ENCODE assay signal across 9 cellular contexts in genomic region chr13:23427342-23428182, GRCh38. TPM values are rescaled to one million over a fixed set of nuclear protein-coding genes. Genes with fewer than 3 reads are reported as not detected.
DNase-seq lines count a peak whose midpoint lies in the region; ATAC-seq, FAIRE-seq and TF ChIP-seq lines count a peak whose summit lies in the region.
"Had no signal": no experiment of that assay in that cellular context is flagged by ENCODE, and none has a peak within 500 bp of the region (broad histone marks: within the 10 kb centered on the region; RNA-seq: fewer than 3 reads in every experiment).

No MANE protein-coding gene starts in this region.

- WGBS in K562 (ENCODE audit: insufficient coverage, low coverage, missing lambda C conversion rate) = 27% methylated on average over 9 of the region's 12 CpGs
- WGBS in right cardiac atrium = 36% methylated on average over 12 of the region's 12 CpGs

- H3K9ac ChIP-seq in K562 (ENCODE audit: insufficient read depth in 1 of 2, low read depth in 2 of 2, low read length in 2 of 2) (no peak overlapping the region), skeletal muscle satellite cell (ENCODE audit: low read depth, low read length) (peak overlapping the region; percentile 77), kidney (ENCODE audit: low read length in 2 of 2) (no peak overlapping the region)

- no peaks in the 10 kb centered on the region for H3K36me3 ChIP-seq in K562 (ENCODE audit: control insufficient read depth, insufficient read depth, low read length)
- peaks cover 8% of the 10 kb centered on the region for H3K36me3 ChIP-seq in skeletal muscle satellite cell (ENCODE audit: insufficient read depth, low read length)
- no peaks in the 10 kb centered on the region for H3K36me3 ChIP-seq in kidney (ENCODE audit: control insufficient read depth in 1 of 2, insufficient read depth in 2 of 2, low read length in 2 of 2)

- peak overlapping the region; percentile 65 for H2AFZ ChIP-seq in K562 (ENCODE audit: low read depth, low read length)

- intact Hi-C loops in K562 (cut with micrococcal nuclease) = no loop called here
- intact Hi-C loops in right cardiac atrium (cut with DNase I) = no loop called here
- intact Hi-C loops in kidney (cut with DNase I) = no loop called here

- no peak for TF ChIP-seq POLR2A in K562 (conservative IDR thresholded peaks at IDR 0.05)

- H4K20me1 ChIP-seq in K562 (replicated peaks; ENCODE audit: control insufficient read depth, insufficient read depth, low read length) = no peaks in the 10 kb centered on the region

- no peaks in the 10 kb centered on the region for H3K9me3 ChIP-seq in K562 (replicated peaks; ENCODE audit: control insufficient read depth, insufficient read depth, low read depth, low read length)
- H3K9me3 ChIP-seq in right cardiac atrium (ENCODE audit: control insufficient read depth, low read length) = no peaks in the 10 kb centered on the region
- no peaks in the 10 kb centered on the region for H3K9me3 ChIP-seq in skeletal muscle satellite cell (replicated peaks; ENCODE audit: low read length)
- H3K9me3 ChIP-seq in kidney (ENCODE audit: control insufficient read depth in 1 of 2, low read length in 2 of 2) = no peaks in the 10 kb centered on the region

- POLR2A ChIA-PET in K562 (lab: Yijun Ruan, JAX) = no interaction called here

- H3K4me2 ChIP-seq in K562 (ENCODE audit: insufficient read depth, low read length) (peak overlapping the region; percentile 37; the same call in 1 of the 2 replicates), skeletal muscle satellite cell (ENCODE audit: low read length) (peak overlapping the region; percentile 78)

- TF ChIP-seq CTCF in K562 (IDR thresholded peaks at IDR 0.05 in 2 of 3, conservative IDR thresholded peaks at IDR 0.05 in 1 of 3; ENCODE audit: insufficient read depth in 2 of 3, low read depth in 1 of 3, low read length in 3 of 3) = no peak
- no peak for TF ChIP-seq CTCF in kidney (IDR thresholded peaks at IDR 0.05; ENCODE audit: borderline replicate concordance, extremely low read depth, insufficient read depth)

- in situ Hi-C loops in K562 (cut with MboI) = no loop called here

- CTCF ChIA-PET in K562 (lab: Yijun Ruan, JAX; ENCODE audit: low intra/inter-chr PET ratio) = no interaction called here

- peak; percentile 97 for DNase-seq in HCEC 1CT
- DNase-seq in K562 (ENCODE audit: extremely low read depth in 1 of 4, low spot score in 3 of 4) = no peak
- DNase-seq in right cardiac atrium = peak; percentile 43 to 64 (median 57)
- DNase-seq in C1 segment of cervical spinal cord (lab: John Stamatoyannopoulos, UW) = no peak
- no peak for DNase-seq in kidney
- DNase-seq: amygdala had no signal

- no peaks in the 10 kb centered on the region for H3K9me1 ChIP-seq in K562 (ENCODE audit: control insufficient read depth, insufficient read depth, low read length)

- BruUV-seq in K562 (replicated peaks; lab: Mats Ljungman, UMichigan) = no TSS peak

- H3K27me3 ChIP-seq in K562 (ENCODE audit: control insufficient read depth in 2 of 2, insufficient read depth in 2 of 2, low read length in 2 of 2) (no peaks in the 10 kb centered on the region), right cardiac atrium (ENCODE audit: control insufficient read depth, insufficient read depth) (no peaks in the 10 kb centered on the region), skeletal muscle satellite cell (ENCODE audit: control insufficient read depth, insufficient read depth, low read length) (no peaks in the 10 kb centered on the region)

- H3K27ac ChIP-seq in K562 (ENCODE audit: extremely low read depth, low read depth, low read length) = no peak overlapping the region
- H3K27ac ChIP-seq in right cardiac atrium (ENCODE audit: low read length) = peak overlapping the region; percentile 66
- H3K27ac ChIP-seq in kidney (ENCODE audit: low read depth in 2 of 2, low read length in 2 of 2) = no peak overlapping the region

- no peak for ATAC-seq in K562
- ATAC-seq in right cardiac atrium = peak; percentile 77 to 84
- ATAC-seq in GM21515 (IDR thresholded peaks at IDR 0.05; ENCODE audit: unreplicated experiment) = no peak
- ATAC-seq in HG03135 (IDR thresholded peaks at IDR 0.05; ENCODE audit: unreplicated experiment) = no peak

- FAIRE-seq in K562 (lab: Jason Lieb, UNC) (no peak), kidney (lab: Jason Lieb, UNC) (no peak)

- no peak for TF ChIP-seq RAD21 in K562 (CRISPR knock-in tag; conservative IDR thresholded peaks at IDR 0.05 in 1 of 2, IDR thresholded peaks at IDR 0.05 in 1 of 2)

- no peaks in the 10 kb centered on the region for H3K79me2 ChIP-seq in K562 (ENCODE audit: control insufficient read depth, insufficient read depth, low read length)

- no peak for TF ChIP-seq EP300 in K562 (IDR thresholded peaks at IDR 0.05; ENCODE audit: low read length)

- H3K4me3 ChIP-seq in K562 (no peak overlapping the region), right cardiac atrium (ENCODE audit: low read length) (no peak overlapping the region), skeletal muscle satellite cell (ENCODE audit: low read length) (peak overlapping the region; percentile 53), kidney (ENCODE audit: low read length in 2 of 2) (no peak overlapping the region)

- H3K4me1 ChIP-seq in K562 (replicated peaks in 1 of 2; ENCODE audit: control insufficient read depth in 2 of 2, insufficient read depth in 2 of 2, low read length in 2 of 2) (peaks cover 0 to 6% of the 10 kb centered on the region in 2 experiments; a peak in 3 of 5 replicates), right cardiac atrium (ENCODE audit: control insufficient read depth, insufficient read depth, low read length) (peaks cover 12% of the 10 kb centered on the region), skeletal muscle satellite cell (ENCODE audit: control insufficient read depth, insufficient read depth, low read length) (peaks cover 32% of the 10 kb centered on the region), kidney (ENCODE audit: control insufficient read depth in 1 of 2, insufficient read depth in 1 of 2, low read depth in 1 of 2, low read length in 2 of 2) (no peaks in the 10 kb centered on the region)

TF ChIP-seq in K562, 482 proteins besides CTCF, POLR2A, EP300 and RAD21 (continues in another document):
- TF ChIP-seq, protein P1, sequence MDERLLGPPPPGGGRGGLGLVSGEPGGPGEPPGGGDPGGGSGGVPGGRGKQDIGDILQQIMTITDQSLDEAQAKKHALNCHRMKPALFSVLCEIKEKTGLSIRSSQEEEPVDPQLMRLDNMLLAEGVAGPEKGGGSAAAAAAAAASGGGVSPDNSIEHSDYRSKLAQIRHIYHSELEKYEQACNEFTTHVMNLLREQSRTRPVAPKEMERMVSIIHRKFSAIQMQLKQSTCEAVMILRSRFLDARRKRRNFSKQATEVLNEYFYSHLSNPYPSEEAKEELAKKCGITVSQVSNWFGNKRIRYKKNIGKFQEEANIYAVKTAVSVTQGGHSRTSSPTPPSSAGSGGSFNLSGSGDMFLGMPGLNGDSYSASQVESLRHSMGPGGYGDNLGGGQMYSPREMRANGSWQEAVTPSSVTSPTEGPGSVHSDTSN (CRISPR knock-in tag; IDR thresholded peaks at IDR 0.05; ENCODE audit: low read depth) = no peak
- TF ChIP-seq, protein P1 (tag; conservative IDR thresholded peaks at IDR 0.05; ENCODE audit: low read depth) = no peak
- no peak for TF ChIP-seq ZNF57 (CRISPR knock-in tag; IDR thresholded peaks at IDR 0.05)
- TF ChIP-seq TFAP4 (CRISPR knock-in tag; IDR thresholded peaks at IDR 0.05; ENCODE audit: borderline replicate concordance) = no peak
- TF ChIP-seq ARID2 (IDR thresholded peaks at IDR 0.05) = no peak
- TF ChIP-seq ZNF75A (CRISPR knock-in tag; IDR thresholded peaks at IDR 0.05) = no peak
- TF ChIP-seq BDP1 (IDR thresholded peaks at IDR 0.05; ENCODE audit: insufficient read depth, insufficient read length) = no peak
- no peak for TF ChIP-seq XRCC4 (IDR thresholded peaks at IDR 0.05; ENCODE audit: extremely low read depth, insufficient read depth, insufficient read length)
- TF ChIP-seq E2F3 (CRISPR knock-in tag; IDR thresholded peaks at IDR 0.05) = no peak

RNA-seq across cellular contexts. Expression of gene SACS, which starts 5.9 kb away (rescaled TPM):
- total RNA-seq in K562 (2011; cell fraction: chromatin; rRNA removed; ENCODE audit: low replicate concordance) = 20.6 and 47.0 TPM in 2 replicates
- total RNA-seq in K562 (2011; cell fraction: nucleolus; rRNA removed) = 19.2 and 24.5 TPM in 2 replicates
- total RNA-seq in K562 (2011; cell fraction: nucleoplasm; rRNA removed) = 18.0 and 21.1 TPM in 2 replicates
- total RNA-seq in K562 (2014; rRNA removed) = 18.9 and 27.1 TPM in 2 replicates
- total RNA-seq in K562 (2014; rRNA removed; fragmentation: Illumina TruSeq; extraction: Trizol) = 28.2 and 30.9 TPM in 2 replicates
- total RNA-seq in K562 (2015; rRNA removed; fragmentation: Illumina TruSeq; extraction: Trizol) = 22.5 and 24.6 TPM in 2 replicates
- total RNA-seq in K562 (2021) = 21.3 and 24.0 TPM in 2 replicates
- 16.3 and 20.2 TPM in 2 replicates for polyA plus RNA-seq in K562 (2011; rRNA removed)
- polyA plus RNA-seq in K562 (2011; cell fraction: cytosol; rRNA removed) = 8.6 and 10.2 TPM in 2 replicates
- polyA plus RNA-seq in K562 (2011; cell fraction: nucleus; rRNA removed) = 51.2 and 51.6 TPM in 2 replicates
- polyA plus RNA-seq in K562 (2012) = 6.7 and 8.7 TPM in 2 replicates
- polyA plus RNA-seq in K562 (2014; fragmentation: Illumina TruSeq; extraction: Trizol) = 12.2 and 16.3 TPM in 2 replicates
- polyA plus RNA-seq in K562 (2014; fragmentation: Nextera tagmentation; extraction: Ambion mirVana) = 1 to 10 TPM; 4.7 to 5.5 TPM
- 9.6 and 12.7 TPM in 2 replicates for polyA plus RNA-seq in K562 (2014; rRNA removed)
- 68.6 and 76.1 TPM in 2 replicates for polyA minus RNA-seq in K562 (2011; rRNA and poly(A)+ RNA removed)
- polyA minus RNA-seq in K562 (2011; cell fraction: cytosol; rRNA and poly(A)+ RNA removed) = 31.2 and 34.5 TPM in 2 replicates
- polyA minus RNA-seq in K562 (2011; cell fraction: nucleus; rRNA and poly(A)+ RNA removed) = 55.6 and 104 TPM in 2 replicates
- total RNA-seq in right cardiac atrium = 10 to 100 TPM; 13.5 to 23.5 (median 16.2) TPM
- polyA plus RNA-seq in right cardiac atrium = 4.8 TPM
- total RNA-seq in skeletal muscle satellite cell (2012; rRNA removed) = 92.6 and 92.8 TPM in 2 replicates
- total RNA-seq in kidney = 12.5 TPM
- 0.58 TPM for polyA plus RNA-seq in kidney (ENCODE audit: insufficient read depth, low read depth, low replicate concordance)

Comparison
In these comparisons a context has a peak if more than half of its experiments do, and no peak if none do; other contexts are left out.
1. DNase-seq: peak in HCEC 1CT (single experiment) and right cardiac atrium (3 of 3); none in K562 (0 of 4), C1 segment of cervical spinal cord (0 of 14) and kidney (single experiment).
2. ATAC-seq: peak in right cardiac atrium (2 of 2); none in K562 (single experiment), GM21515 (single experiment) and HG03135 (single experiment).